In the genomic region with DNA sequence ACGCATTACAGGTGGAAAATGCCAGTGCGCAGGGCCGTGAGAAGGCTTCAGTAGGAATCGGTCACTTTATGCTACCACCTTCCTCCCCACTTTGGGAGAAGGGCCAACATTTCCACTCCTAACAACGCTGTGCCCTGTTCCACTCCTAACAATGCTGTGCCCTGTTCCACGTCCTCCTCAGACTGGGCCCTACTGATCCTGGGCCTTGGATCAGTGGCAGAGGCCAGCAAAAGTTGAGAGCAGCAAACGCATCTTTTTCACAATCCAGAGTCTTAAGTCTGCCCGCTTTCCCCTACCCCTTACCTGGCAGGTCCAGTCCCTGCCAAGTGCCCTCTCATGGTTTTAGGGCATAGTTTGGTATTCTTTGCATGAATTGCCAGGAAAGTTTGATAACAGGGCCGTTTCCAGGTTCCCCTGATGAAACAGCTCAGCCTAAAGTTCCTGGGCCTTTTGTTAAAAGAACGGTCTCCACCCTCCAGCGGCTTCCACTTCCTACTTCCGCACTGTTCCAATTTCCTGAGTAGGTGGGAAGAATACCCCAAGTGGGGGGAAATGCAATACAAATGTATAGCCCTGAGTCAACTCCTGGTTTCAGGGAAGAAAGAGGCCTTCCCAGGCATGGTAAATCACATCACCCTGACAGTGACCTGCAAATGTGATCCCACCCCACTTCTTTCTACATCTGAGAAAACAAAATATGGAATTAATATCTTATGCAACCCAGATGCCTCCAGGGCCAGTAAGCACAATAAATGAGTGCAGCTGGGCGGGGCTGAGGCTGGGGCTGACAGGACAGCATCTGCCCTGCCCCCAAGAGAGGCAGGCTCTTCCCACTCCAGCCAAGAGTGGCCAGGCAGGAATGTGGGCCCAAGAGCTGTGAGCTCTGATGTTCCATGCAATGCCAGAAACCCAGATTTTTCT, we compare ENCODE assay signal across 8 cellular contexts. TPM values are rescaled to one million over a fixed set of nuclear protein-coding genes. Genes with fewer than 3 reads are reported as not detected.
DNase-seq lines count a peak whose midpoint lies in the region; ATAC-seq and TF ChIP-seq lines count a peak whose summit lies in the region.

No MANE protein-coding gene starts in this region.

- H3K27ac ChIP-seq in ectodermal cell (ENCODE audit: insufficient read depth, low read depth, low read length, poor library complexity, severe bottlenecking) = peak overlapping the region; percentile 78

- H3K27ac Mint-ChIP-seq in memory B cell (peak overlapping the region; percentile 86), type B pancreatic cell (peak overlapping the region; percentile 92)

- ATAC-seq in memory B cell (ENCODE audit: low read depth) (no peak), GM18858 (IDR thresholded peaks at IDR 0.05; ENCODE audit: unreplicated experiment) (no peak)

- no peaks in the 10 kb centered on the region for H3K9me3 ChIP-seq in ectodermal cell (ENCODE audit: control insufficient read depth, low read length)

- H3K4me3 Mint-ChIP-seq in memory B cell (no peak overlapping the region), type B pancreatic cell (peak overlapping the region; percentile 53)

- H3K36me3 Mint-ChIP-seq in memory B cell (peaks cover 19% of the 10 kb centered on the region), type B pancreatic cell (peaks cover 33% of the 10 kb centered on the region)

- peak; percentile 95 for DNase-seq in AG08395 (ENCODE audit: low spot score)
- DNase-seq in LHCN-M2 (ENCODE audit: low read depth) = peak; percentile 93
- no peak for DNase-seq in memory B cell (ENCODE audit: low spot score in 2 of 2)
- no peak for DNase-seq in type B pancreatic cell (ENCODE audit: extremely low spot score, unreplicated experiment)
- no peak for DNase-seq in OCI-M2 (lab: John Stamatoyannopoulos, UW; ENCODE audit: unreplicated experiment)
- DNase-seq in T-helper 9 cell = no peak

- no peaks in the 10 kb centered on the region for H3K9me3 Mint-ChIP-seq in memory B cell
- H3K9me3 Mint-ChIP-seq in type B pancreatic cell = no peaks in the 10 kb centered on the region

- peaks cover 3% of the 10 kb centered on the region for H3K36me3 ChIP-seq in ectodermal cell (ENCODE audit: control insufficient read depth, insufficient read depth, low read length)

- 86 to 87% methylated on average over 10 to 13 of the region's 13 CpGs for WGBS in ectodermal cell, 2 experiments

- H3K27me3 Mint-ChIP-seq in memory B cell = no peaks in the 10 kb centered on the region
- H3K27me3 Mint-ChIP-seq in type B pancreatic cell = no peaks in the 10 kb centered on the region

- TF ChIP-seq CTCF in type B pancreatic cell (conservative IDR thresholded peaks at IDR 0.05) = no peak

- peaks cover 58% of the 10 kb centered on the region for H3K4me1 ChIP-seq in ectodermal cell (ENCODE audit: control insufficient read depth, insufficient read depth, low read length)

- no peak overlapping the region for H3K4me3 ChIP-seq in ectodermal cell (ENCODE audit: insufficient read depth, low read depth, low read length)

- H3K4me1 Mint-ChIP-seq in memory B cell (peaks cover 22% of the 10 kb centered on the region), type B pancreatic cell (ENCODE audit: unreplicated experiment) (peaks cover 74% of the 10 kb centered on the region)

- H3K27me3 ChIP-seq in ectodermal cell (ENCODE audit: control insufficient read depth, insufficient read depth, low read length, poor library complexity, severe bottlenecking) = no peaks in the 10 kb centered on the region

RNA-seq across cellular contexts. Expression of a gene that starts 15.0 kb away (rescaled TPM):
- total RNA-seq in LHCN-M2 (2014; rRNA removed) = 25.7 and 40.1 TPM in 2 replicates
- 60.6 TPM for polyA plus RNA-seq in LHCN-M2 (2012)
- polyA plus RNA-seq in ectodermal cell (2013, experiment 1 of 4) = 33.2 TPM
- 39.9 TPM for polyA plus RNA-seq in ectodermal cell (2013, experiment 2 of 4)
- polyA plus RNA-seq in ectodermal cell (2013, experiment 3 of 4) = 33.4 TPM
- polyA plus RNA-seq in ectodermal cell (2013, experiment 4 of 4) = 28.9 TPM
- total RNA-seq in type B pancreatic cell (ENCODE audit: low replicate concordance) = 47.4 and 47.5 TPM in 2 replicates

RNA-seq across cellular contexts. Expression of a gene that starts 15.3 kb away (rescaled TPM):
- total RNA-seq in LHCN-M2 (2014; rRNA removed) (45.6 and 45.9 TPM in 2 replicates), type B pancreatic cell (ENCODE audit: low replicate concordance) (41.3 and 41.8 TPM in 2 replicates)
- 20.9 TPM for polyA plus RNA-seq in LHCN-M2 (2012)
- 30.4 TPM for polyA plus RNA-seq in ectodermal cell (2013, experiment 1 of 4)
- polyA plus RNA-seq in ectodermal cell (2013, experiment 2 of 4) = 39.2 TPM
- polyA plus RNA-seq in ectodermal cell (2013, experiment 3 of 4) = 22.8 TPM
- polyA plus RNA-seq in ectodermal cell (2013, experiment 4 of 4) = 28.8 TPM

Comparison
In these comparisons a context has a peak if more than half of its experiments do, and no peak if none do; other contexts are left out.
1. DNase-seq: peak in AG08395 (single experiment) and LHCN-M2 (single experiment); none in memory B cell (0 of 2), type B pancreatic cell (single experiment), OCI-M2 (single experiment) and T-helper 9 cell (single experiment).